12 cellular contexts compared by ENCODE assay signal in genomic region chr3:150798122-150798618, GRCh38. TPM values are rescaled to one million over a fixed set of nuclear protein-coding genes. Genes with fewer than 3 reads are reported as not detected.
DNase-seq lines count a peak whose midpoint lies in the region; ATAC-seq, FAIRE-seq and TF ChIP-seq lines count a peak whose summit lies in the region.
"Had no signal": no experiment of that assay in that cellular context is flagged by ENCODE, and none has a peak within 500 bp of the region (broad histone marks: within the 10 kb centered on the region; RNA-seq: fewer than 3 reads in every experiment).

No MANE protein-coding gene starts in this region.

- H3K79me2 ChIP-seq in H1 (ENCODE audit: control insufficient read depth in 1 of 2, insufficient read depth in 2 of 2, low read length in 2 of 2) = no peaks in the 10 kb centered on the region

- H3K36me3 Mint-ChIP-seq in CD14-positive monocyte = no peaks in the 10 kb centered on the region
- H3K36me3 Mint-ChIP-seq: T-cell had no signal

- no peak overlapping the region; a peak in 1 of 7 replicates for H3K9ac ChIP-seq in H1 (replicated peaks in 1 of 4; ENCODE audit: extremely low read depth in 1 of 4, low read depth in 3 of 4, low read length in 3 of 4)

- peak overlapping the region in 1 of 4 experiments; percentile 9; a peak in 1 of 8 replicates for H3K4me3 ChIP-seq in H1 (ENCODE audit: extremely low read depth in 1 of 4, insufficient read depth in 2 of 4, low read depth in 3 of 4, low read length in 4 of 4)

- 0 out of 2 replicates have a peak overlapping the region, but pooled peaks have one; percentile 47 for H2BK5ac ChIP-seq in H1 (ENCODE audit: low read depth, low read length)

- peaks cover 0 to 5% (median 0%) of the 10 kb centered on the region in 4 experiments; a peak in 1 of 7 replicates for H3K4me1 ChIP-seq in H1 (replicated peaks in 1 of 4; ENCODE audit: control insufficient read depth in 3 of 4, insufficient read depth in 4 of 4, low read length in 3 of 4)

- no peak overlapping the region for H3K4ac ChIP-seq in H1 (replicated peaks; ENCODE audit: insufficient read length, low read depth, low read length)

- H3K27ac ChIP-seq in H1 (ENCODE audit: low read depth, low read length) = no peak overlapping the region; the same call in 1 of the 2 replicates

- TF ChIP-seq EP300 in H1 (IDR thresholded peaks at IDR 0.05; ENCODE audit: borderline replicate concordance in 1 of 2, low read depth in 2 of 2, low read length in 2 of 2) = no peak

- no peaks in the 10 kb centered on the region for H3K36me3 ChIP-seq in H1 (ENCODE audit: control insufficient read depth in 2 of 4, insufficient read depth in 4 of 4, low read length in 3 of 4)

- DNase-seq in NCI-H2107 treated with DMSO at 0.1 percent for 48 hours (lab: John Stamatoyannopoulos, UW; ENCODE audit: unreplicated experiment) (peak; percentile 93), H1 (ENCODE audit: low read depth in 1 of 2, low spot score in 2 of 2) (no peak), renal cortical epithelial cell (ENCODE audit: low read depth) (peak; percentile 91), CD14-positive monocyte (ENCODE audit: low spot score) (no peak)
- no peak for DNase-seq in stimulated activated CD4-positive, alpha-beta T cell treated with anti-CD3 and anti-CD28 coated beads, Interleukin-15, amount 100 ng/mL, for 24 hours
- DNase-seq in activated CD4-positive, alpha-beta T cell treated with anti-CD3 and anti-CD28 coated beads, Interleukin-2, amount 50 U/mL, for 48 hours = no peak
- DNase-seq: DMS79, mammary epithelial cell, NCI-H226, T-cell had no signal

- H3K14ac ChIP-seq in H1 (ENCODE audit: insufficient read length) = no peak overlapping the region

- no peak overlapping the region for H4K91ac ChIP-seq in H1 (replicated peaks; ENCODE audit: insufficient read length, low read length)

- H3K4me2 ChIP-seq in H1 (ENCODE audit: insufficient read depth in 1 of 2, low read depth in 2 of 2, low read length in 2 of 2) = peak overlapping the region; percentile 47 to 55

- H4K5ac ChIP-seq in H1 (ENCODE audit: insufficient read length, low read depth, low read length) = no peak overlapping the region

- peak; percentile 65 for ATAC-seq in GM21529 (IDR thresholded peaks at IDR 0.05; ENCODE audit: unreplicated experiment)
- ATAC-seq: HCT116, T-cell had no signal

- intact Hi-C loops in CD14-positive monocyte (cut with micrococcal nuclease) = no loop called here

- no peaks in the 10 kb centered on the region for H3K9me3 ChIP-seq in H1 (ENCODE audit: insufficient read depth in 2 of 2, low read depth in 1 of 2, low read length in 1 of 2)

- peak overlapping the region; percentile 83; the same call in 1 of the 2 replicates for H2BK12ac ChIP-seq in H1 (ENCODE audit: low read depth, low read length)

- POLR2A ChIA-PET in H1 (lab: Charles Lee; ENCODE audit: partially characterized antibody) = no interaction called here

- H2BK120ac ChIP-seq in H1 (replicated peaks; ENCODE audit: low read depth, low read length) = no peak overlapping the region

- H3K27ac Mint-ChIP-seq in CD14-positive monocyte = no peak overlapping the region
- H3K27ac Mint-ChIP-seq: T-cell had no signal

- no peak overlapping the region for H3K23ac ChIP-seq in H1 (ENCODE audit: insufficient read length)

- no peak overlapping the region for H2BK20ac ChIP-seq in H1 (ENCODE audit: low read length)

- TF ChIP-seq POLR2A in H1 (IDR thresholded peaks at IDR 0.05; ENCODE audit: control extremely low read depth in 1 of 2, low read depth in 2 of 2, low read length in 2 of 2) = no peak

- peaks cover 0 to 2% (median 2%) of the 10 kb centered on the region in 3 donors for H3K27me3 Mint-ChIP-seq in CD14-positive monocyte (ENCODE audit: low read depth in 3 of 3)

- no peaks in the 10 kb centered on the region for H3K79me1 ChIP-seq in H1 (ENCODE audit: low read depth, low read length)

- H2BK15ac ChIP-seq in H1 (ENCODE audit: low read length) = no peak overlapping the region

- H3K4me1 Mint-ChIP-seq in CD14-positive monocyte = peaks cover 8% of the 10 kb centered on the region

- no peak overlapping the region for H4K8ac ChIP-seq in H1 (ENCODE audit: extremely low read depth, insufficient read depth, low read length)

- WGBS in H1 (ENCODE audit: extremely low coverage in 1 of 2, insufficient coverage in 1 of 2, insufficient read length in 1 of 2, insufficient replicate concordance in 2 of 2, low coverage in 1 of 2, low lambda C conversion rate in 2 of 2, missing lambda C conversion rate in 1 of 2), 2 experiments = 29% methylated on average over 4 of the region's 4 CpGs; no CpG with 5 or more reads in 1 of the 2 experiments

- H3K9me3 Mint-ChIP-seq in CD14-positive monocyte = peaks cover 6 to 12% (median 8%) of the 10 kb centered on the region in 7 donors
- H3K9me3 Mint-ChIP-seq: T-cell had no signal

- no peak overlapping the region for H3K18ac ChIP-seq in H1 (ENCODE audit: extremely low read depth, low read length)

- H2AFZ ChIP-seq in H1 (ENCODE audit: low read length) = peak overlapping the region; percentile 93

- no peak for TF ChIP-seq CTCF in H1 (IDR thresholded peaks at IDR 0.05; ENCODE audit: control extremely low read depth in 1 of 3, insufficient read depth in 1 of 3, low read depth in 1 of 3, low read length in 3 of 3)
- no peak for TF ChIP-seq CTCF in CD14-positive monocyte (IDR thresholded peaks at IDR 0.05)

- H3K56ac ChIP-seq in H1 (replicated peaks; ENCODE audit: insufficient read length, low read depth, low read length) = no peak overlapping the region

- no peaks in the 10 kb centered on the region for H4K20me1 ChIP-seq in H1 (replicated peaks in 1 of 2; ENCODE audit: control insufficient read depth in 1 of 2, insufficient read depth in 2 of 2, low read length in 2 of 2)

- TF ChIP-seq RAD21 in H1 (IDR thresholded peaks at IDR 0.05 in 1 of 2, conservative IDR thresholded peaks at IDR 0.05 in 1 of 2; ENCODE audit: low read depth in 2 of 2, low read length in 2 of 2) = no peak

- no peaks in the 10 kb centered on the region; the same call in 1 of the 2 replicates for H3K23me2 ChIP-seq in H1 (ENCODE audit: low read depth, low read length)

- FAIRE-seq in H1 (lab: Jason Lieb, UNC) = no peak

- CTCF ChIA-PET in H1 (lab: Charles Lee; ENCODE audit: partially characterized antibody) = interaction anchor here (1.5 to 3.6 kb wide), 3 partner anchors 10 to 39 kb away, joined by 3 to 17 read pairs (median 4); no protein-coding TSS in a partner anchor

- no peaks in the 10 kb centered on the region for H3K27me3 ChIP-seq in H1 (replicated peaks in 1 of 4; ENCODE audit: control insufficient read depth in 3 of 4, extremely low read depth in 1 of 4, insufficient read depth in 3 of 4, low read length in 3 of 4)

- H2AK5ac ChIP-seq in H1 (ENCODE audit: low read depth, low read length) = no peak overlapping the region

- H3K4me3 Mint-ChIP-seq in CD14-positive monocyte = peak overlapping the region in 1 of 2 donors; percentile 57
- H3K4me3 Mint-ChIP-seq: T-cell had no signal

TF ChIP-seq in H1, 55 proteins besides CTCF, POLR2A, EP300 and RAD21:
- no peak for TF ChIP-seq KDM1A (IDR thresholded peaks at IDR 0.05; ENCODE audit: borderline replicate concordance, low read length)
- no peak for TF ChIP-seq HDAC6 (IDR thresholded peaks at IDR 0.05; ENCODE audit: low read depth, low read length)
- TF ChIP-seq POLR2AphosphoS5 (IDR thresholded peaks at IDR 0.05; ENCODE audit: low read depth, low read length) = no peak
- TF ChIP-seq TEAD4 (IDR thresholded peaks at IDR 0.05; ENCODE audit: low read depth, low read length) = no peak
- no peak for TF ChIP-seq RFX5 (IDR thresholded peaks at IDR 0.05; ENCODE audit: borderline replicate concordance, low read depth, low read length)
- TF ChIP-seq TCF12 (IDR thresholded peaks at IDR 0.05; ENCODE audit: low read depth, low read length) = no peak
- TF ChIP-seq CEBPB (IDR thresholded peaks at IDR 0.05; ENCODE audit: low read depth, low read length) = peak; percentile 79

RNA-seq across cellular contexts. Expression of gene SIAH2, which starts 35.2 kb away (rescaled TPM):
- 21.8 and 23.9 TPM in 2 replicates for total RNA-seq in H1 (2021; fragmentation: NEBNext Ultra II Directional; extraction: Animal tissue kit (Norgen Biotek cat#: 25700))
- 34.2 and 56.7 TPM in 2 replicates for polyA plus RNA-seq in H1 (2011; rRNA removed)
- polyA plus RNA-seq in H1 (2011; cell fraction: cytosol; rRNA removed) = 35.7 TPM
- 48.2 TPM for polyA plus RNA-seq in H1 (2011; cell fraction: nucleus; rRNA removed)
- 15.1 to 24.0 TPM (median 20.1 TPM) in 4 replicates for polyA plus RNA-seq in H1 (2012, experiment 1 of 2)
- 19.3 TPM for polyA plus RNA-seq in H1 (2012, experiment 2 of 2)
- 20.2 TPM for polyA plus RNA-seq in H1 (2013, experiment 1 of 2)
- polyA plus RNA-seq in H1 (2013, experiment 2 of 2) = 19.2 TPM
- polyA minus RNA-seq in H1 (2011; rRNA and poly(A)+ RNA removed) = 46.4 and 70.7 TPM in 2 replicates
- 20.7 TPM for polyA minus RNA-seq in H1 (2011; cell fraction: cytosol; rRNA and poly(A)+ RNA removed)
- polyA minus RNA-seq in H1 (2011; cell fraction: nucleus; rRNA and poly(A)+ RNA removed) = 12.0 TPM
- total RNA-seq in renal cortical epithelial cell = 33.7 and 34.7 TPM in 2 replicates
- polyA plus RNA-seq in CD14-positive monocyte = 10 to 100 TPM; 24.6 to 43.5 TPM

Comparison
In these comparisons a context has a peak if more than half of its experiments do, and no peak if none do; other contexts are left out.
1. DNase-seq: peak in NCI-H2107 treated with DMSO at 0.1 percent for 48 hours (single experiment) and renal cortical epithelial cell (single experiment); none in H1 (0 of 2), stimulated activated CD4-positive, alpha-beta T cell treated with anti-CD3 and anti-CD28 coated beads, Interleukin-15, amount 100 ng/mL, for 24 hours (single experiment), activated CD4-positive, alpha-beta T cell treated with anti-CD3 and anti-CD28 coated beads, Interleukin-2, amount 50 U/mL, for 48 hours (0 of 2) and CD14-positive monocyte (single experiment).